10 cellular contexts compared by ENCODE assay signal in genomic region chr5:159034083-159034824, GRCh38.
DNase-seq lines count a peak whose midpoint lies in the region; ATAC-seq and TF ChIP-seq lines count a peak whose summit lies in the region.
"Had no signal": no experiment of that assay in that cellular context is flagged by ENCODE, and none has a peak within 500 bp of the region (broad histone marks: within the 10 kb centered on the region; RNA-seq: fewer than 3 reads in every experiment).

No MANE protein-coding gene starts in this region.

- peaks cover 63% of the 10 kb centered on the region for H3K79me2 ChIP-seq in OCI-LY1 (ENCODE audit: insufficient read depth, low read length)

- H3K27me3 Mint-ChIP-seq in neural crest cell (ENCODE audit: low read depth), result no peaks in the 10 kb centered on the region
- peaks cover 50% of the 10 kb centered on the region for H3K27me3 Mint-ChIP-seq in T-helper 17 cell

- no peak overlapping the region for H2AFZ ChIP-seq in OCI-LY1 (ENCODE audit: low read length)

- peaks cover 20% of the 10 kb centered on the region for H3K36me3 ChIP-seq in OCI-LY1 (ENCODE audit: insufficient read depth, low read length)

- H3K36me3 Mint-ChIP-seq in neural crest cell (ENCODE audit: low read depth) (peaks cover 7% of the 10 kb centered on the region), T-helper 17 cell (ENCODE audit: low read depth) (peaks cover 8% of the 10 kb centered on the region)

- H3K4me2 ChIP-seq in OCI-LY1 (ENCODE audit: low read length), result peak overlapping the region; percentile 27

- H3K9me3 Mint-ChIP-seq in neural crest cell, result peaks cover 3% of the 10 kb centered on the region
- H3K9me3 Mint-ChIP-seq: central memory CD8-positive, alpha-beta T cell had no signal

- H3K27me3 ChIP-seq in OCI-LY1 (ENCODE audit: insufficient read depth, low read length) (no peaks in the 10 kb centered on the region), dorsolateral prefrontal cortex (peaks cover 0 to 13% (median 0%) of the 10 kb centered on the region in 45 donors)

- intact Hi-C loops in dorsolateral prefrontal cortex (cut with DNase I), result no loop called here

- peak; percentile 52 for ATAC-seq in GM18520 (IDR thresholded peaks at IDR 0.05; ENCODE audit: unreplicated experiment)
- peak; percentile 74 for ATAC-seq in HG02588 (IDR thresholded peaks at IDR 0.05; ENCODE audit: unreplicated experiment)
- no peak for ATAC-seq in T-helper 17 cell

- TF ChIP-seq CTCF in OCI-LY1 (IDR thresholded peaks at IDR 0.05; ENCODE audit: low read length) (no peak), neural crest cell (conservative IDR thresholded peaks at IDR 0.05) (no peak), dorsolateral prefrontal cortex (IDR thresholded peaks at IDR 0.05 in 54 of 56, conservative IDR thresholded peaks at IDR 0.05 in 2 of 56; ENCODE audit: low read depth in 1 of 56, partially characterized antibody in 56 of 56) (no peak)

- H3K27ac Mint-ChIP-seq in neural crest cell (ENCODE audit: unreplicated experiment) (peak overlapping the region; percentile 94), T-helper 17 cell (no peak overlapping the region)
- H3K27ac Mint-ChIP-seq: T-helper 1 cell treated with Interleukin-12 subunit alpha and Interleukin-12 subunit beta and Interleukin-4 antibody, amounts not matched to agents 30 μg/mL and 1 μg/mL, for 36 hours had no signal

- peak overlapping the region; percentile 16; the same call in 1 of the 2 replicates for H3K9ac ChIP-seq in OCI-LY1 (ENCODE audit: low read length)

- H3K9me2 ChIP-seq in OCI-LY1 (ENCODE audit: low read depth, low read length), result no peaks in the 10 kb centered on the region

- H3K27ac ChIP-seq in OCI-LY1 (ENCODE audit: low read depth, low read length, poor library complexity, severe bottlenecking) (peak overlapping the region; percentile 66), dorsolateral prefrontal cortex (peak overlapping the region in 6 of 59 donors; percentile 6 to 59 (median 28))

- H3K4me3 ChIP-seq in OCI-LY1 (ENCODE audit: low read depth, low read length, poor library complexity, severe bottlenecking), result no peak overlapping the region
- H3K4me3 ChIP-seq in dorsolateral prefrontal cortex, result no peak overlapping the region

- H4K20me1 ChIP-seq in OCI-LY1 (ENCODE audit: insufficient read depth, low read length), result no peaks in the 10 kb centered on the region

- H3K4me1 Mint-ChIP-seq in neural crest cell (peaks cover 54% of the 10 kb centered on the region), T-helper 17 cell (peaks cover 2% of the 10 kb centered on the region)
- H3K4me1 Mint-ChIP-seq: central memory CD8-positive, alpha-beta T cell had no signal

- peaks cover 68% of the 10 kb centered on the region for H3K4me1 ChIP-seq in OCI-LY1 (ENCODE audit: insufficient read depth, low read length, severe bottlenecking)

- H3K9me3 ChIP-seq in OCI-LY1 (ENCODE audit: low read length) (no peaks in the 10 kb centered on the region), T-helper 17 cell (ENCODE audit: control insufficient read depth, low read length, poor library complexity, severe bottlenecking) (no peaks in the 10 kb centered on the region)

- peak; percentile 11 for DNase-seq in neural crest cell (ENCODE audit: low read depth, low spot score)
- DNase-seq in T-helper 17 cell, result no peak
- no peak for DNase-seq in NCI-H524 (lab: John Stamatoyannopoulos, UW)
- no peak for DNase-seq in SIG-M5 treated with dmso at 0.1 percent for 504 hours (lab: John Stamatoyannopoulos, UW; ENCODE audit: unreplicated experiment)
- no peak for DNase-seq in dorsolateral prefrontal cortex

- H3F3A ChIP-seq in OCI-LY1 (ENCODE audit: insufficient read depth, low read length), result 0 out of 2 replicates have a peak, but pooled peaks cover 1% of the 10 kb centered on the region

- no peak overlapping the region for H3K4me3 Mint-ChIP-seq in neural crest cell
- H3K4me3 Mint-ChIP-seq in T-helper 17 cell, result no peak overlapping the region
- H3K4me3 Mint-ChIP-seq: central memory CD8-positive, alpha-beta T cell; T-helper 1 cell treated with Interleukin-12 subunit alpha and Interleukin-12 subunit beta and Interleukin-4 antibody, amounts not matched to agents 30 μg/mL and 1 μg/mL, for 36 hours had no signal
